8 cellular contexts compared by ENCODE assay signal in the genomic region with DNA sequence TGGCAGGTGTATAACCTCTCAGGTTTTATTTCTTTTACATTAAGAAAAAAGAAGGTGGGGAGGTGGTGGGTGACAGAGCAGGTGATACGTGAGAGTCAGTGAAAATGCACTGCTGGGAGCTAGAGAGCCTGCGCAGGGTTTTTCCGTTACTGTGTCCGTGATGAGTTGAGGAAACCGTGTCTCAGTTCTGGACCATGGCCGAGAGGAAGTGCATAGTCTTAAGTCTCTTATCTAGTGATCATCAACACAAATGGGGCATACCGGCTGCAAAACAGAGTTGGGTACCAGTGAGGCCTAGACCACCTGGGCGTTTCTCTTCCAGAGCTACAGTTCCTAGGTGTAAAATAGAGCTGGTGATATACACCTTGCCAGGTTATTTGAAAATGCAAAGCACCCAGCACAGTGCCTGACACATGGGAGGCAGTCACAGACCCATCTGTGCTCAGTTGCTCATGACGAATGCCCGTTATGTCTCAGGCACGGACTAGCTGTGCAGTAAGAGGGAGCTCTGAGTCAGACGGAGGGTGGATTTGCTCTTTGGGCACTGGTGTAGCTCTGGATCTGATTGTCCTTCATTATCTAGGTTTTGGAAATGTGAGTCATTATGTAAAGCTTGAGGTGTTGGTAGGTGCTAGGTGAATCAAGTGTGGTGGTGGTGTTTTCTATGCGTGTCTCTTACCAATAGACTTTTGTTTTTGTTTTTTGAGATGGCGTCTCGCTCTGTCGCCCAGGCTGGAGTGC.
DNase-seq lines count a peak whose midpoint lies in the region; ATAC-seq and TF ChIP-seq lines count a peak whose summit lies in the region.

No MANE protein-coding gene starts in this region.

- TF ChIP-seq POLR2A in GM18505 (IDR thresholded peaks at IDR 0.05; ENCODE audit: borderline replicate concordance, extremely low read depth, insufficient read depth, insufficient read length) = no peak

- ATAC-seq in GM18505 (IDR thresholded peaks at IDR 0.05; ENCODE audit: unreplicated experiment) (peak; percentile 80), HG02798 (IDR thresholded peaks at IDR 0.05; ENCODE audit: poor library complexity, unreplicated experiment) (peak; percentile 83), T-helper 17 cell (peak; percentile 85), HG02840 (IDR thresholded peaks at IDR 0.05; ENCODE audit: low FRiP score, unreplicated experiment) (no peak)

- no peaks in the 10 kb centered on the region for H3K27me3 Mint-ChIP-seq in T-helper 17 cell

- DNase-seq in T-helper 17 cell = no peak
- peak; percentile 56 for DNase-seq in dermis blood vessel endothelial cell
- peak; percentile 81 for DNase-seq in stimulated activated CD8-positive, alpha-beta memory T cell treated with anti-CD3 and anti-CD28 coated beads, Interleukin-4, amount 100 ng/mL, for 48 hours
- DNase-seq in SIG-M5 treated with dmso at 0.1 percent for 504 hours (lab: John Stamatoyannopoulos, UW; ENCODE audit: unreplicated experiment) = no peak
- DNase-seq in NCI-H510A (lab: John Stamatoyannopoulos, UW) = no peak

- peak overlapping the region; percentile 74 for H3K4me3 Mint-ChIP-seq in T-helper 17 cell

- no peaks in the 10 kb centered on the region for H3K9me3 ChIP-seq in T-helper 17 cell (ENCODE audit: control insufficient read depth, low read length, poor library complexity, severe bottlenecking)

- H3K4me1 Mint-ChIP-seq in T-helper 17 cell = peaks cover 43% of the 10 kb centered on the region

- H3K36me3 Mint-ChIP-seq in T-helper 17 cell (ENCODE audit: low read depth) = no peaks in the 10 kb centered on the region

- peak overlapping the region; percentile 90 for H3K27ac Mint-ChIP-seq in T-helper 17 cell

Comparison
In these comparisons a context has a peak if more than half of its experiments do, and no peak if none do; other contexts are left out.
1. DNase-seq: peak in dermis blood vessel endothelial cell (single experiment) and stimulated activated CD8-positive, alpha-beta memory T cell treated with anti-CD3 and anti-CD28 coated beads, Interleukin-4, amount 100 ng/mL, for 48 hours (single experiment); none in T-helper 17 cell (0 of 3), SIG-M5 treated with dmso at 0.1 percent for 504 hours (single experiment) and NCI-H510A (single experiment).